8 cellular contexts compared by ENCODE assay signal in genomic region chr1:66242646-66243547, GRCh38.
DNase-seq lines count a peak whose midpoint lies in the region; ATAC-seq, FAIRE-seq and TF ChIP-seq lines count a peak whose summit lies in the region.

No MANE protein-coding gene starts in this region.

- H3K36me3 Mint-ChIP-seq in activated naive CD4-positive, alpha-beta T cell treated with anti-CD3 and anti-CD28 coated beads, Interleukin-2, amount 50 U/mL, for 72 hours = no peaks in the 10 kb centered on the region

- TF ChIP-seq CTCF in GM12872 (IDR thresholded peaks at IDR 0.05; ENCODE audit: insufficient read depth, low read depth, low read length) = peak; percentile 99

- H3K9me3 Mint-ChIP-seq in activated naive CD4-positive, alpha-beta T cell treated with anti-CD3 and anti-CD28 coated beads, Interleukin-2, amount 50 U/mL, for 72 hours = no peaks in the 10 kb centered on the region

- ATAC-seq in HG02642 (IDR thresholded peaks at IDR 0.05; ENCODE audit: poor library complexity, unreplicated experiment) = peak; percentile 85
- ATAC-seq in activated naive CD4-positive, alpha-beta T cell treated with anti-CD3 and anti-CD28 coated beads, Interleukin-2, amount 50 U/mL, for 72 hours = peak; percentile 53 to 66

- no peak overlapping the region for H3K27ac Mint-ChIP-seq in activated naive CD4-positive, alpha-beta T cell treated with anti-CD3 and anti-CD28 coated beads, Interleukin-2, amount 50 U/mL, for 72 hours

- peak; percentile 85 for FAIRE-seq in urothelium cell line (lab: Jason Lieb, UNC)

- intact Hi-C loops in head of caudate nucleus (cut with DNase I) (loop anchor here (5.0 to 10.0 kb wide), 2 partner anchors 71 to 248 kb away; no protein-coding TSS in a partner anchor), posterior vena cava (cut with DNase I) (loop anchor here (5.0 to 10.0 kb wide), 3 partner anchors 278 to 1636 kb away; no protein-coding TSS in a partner anchor)

- DNase-seq in NCI-H128 (lab: John Stamatoyannopoulos, UW; ENCODE audit: unreplicated experiment) (peak; percentile 40), SKM-1 (lab: John Stamatoyannopoulos, UW; ENCODE audit: unreplicated experiment) (peak; percentile 14), head of caudate nucleus (peak; percentile 83 to 97 (median 92)), posterior vena cava (ENCODE audit: low spot score) (peak; percentile 95), urothelium cell line (ENCODE audit: low spot score) (peak; percentile 84)
- peak; percentile 70 to 78 for DNase-seq in activated naive CD4-positive, alpha-beta T cell treated with anti-CD3 and anti-CD28 coated beads, Interleukin-2, amount 50 U/mL, for 72 hours (ENCODE audit: low spot score in 2 of 2)

Comparison
In these comparisons a context has a peak if more than half of its experiments do, and no peak if none do; other contexts are left out.
1. Peak in every context shown above with its lines: DNase-seq and ATAC-seq.
2. DNase-seq: peak in every context shown above with its lines; median percentile 95 in posterior vena cava; 92 in head of caudate nucleus; 84 in urothelium cell line; 74 in activated naive CD4-positive, alpha-beta T cell treated with anti-CD3 and anti-CD28 coated beads, Interleukin-2, amount 50 U/mL, for 72 hours; 40 in NCI-H128; 14 in SKM-1.